8 cellular contexts compared by ENCODE assay signal in the genomic region with DNA sequence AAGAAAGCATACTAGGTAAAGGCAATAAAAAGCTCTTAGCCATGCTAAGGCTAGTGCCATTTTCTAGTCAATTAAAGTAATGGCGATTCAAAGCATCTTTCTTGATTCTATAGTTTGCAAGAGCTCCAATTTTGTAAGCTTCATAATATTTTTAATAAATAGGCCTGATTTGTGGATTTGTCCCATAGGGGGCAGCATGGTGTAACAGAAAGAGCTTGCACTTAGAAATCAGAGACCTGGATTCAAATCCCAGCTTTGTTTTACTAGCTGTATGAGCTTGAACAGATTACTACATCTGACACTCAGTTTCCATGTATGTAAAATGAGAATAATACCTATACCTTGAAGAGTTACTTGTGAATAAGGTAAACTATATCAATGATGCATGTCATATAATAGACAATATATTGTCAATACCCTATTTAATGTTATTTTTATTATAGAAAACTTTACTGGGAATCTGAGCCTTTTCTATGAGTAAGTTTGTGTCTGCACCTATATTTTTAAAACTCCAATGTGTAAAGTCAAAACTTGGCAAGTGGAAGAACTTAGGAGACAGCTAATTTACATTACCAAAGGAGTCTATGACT.
A peak's percentile ranks its signal among the peaks of the same experiment; 100 is the strongest.
DNase-seq lines count a peak whose midpoint lies in the region; ATAC-seq, FAIRE-seq and TF ChIP-seq lines count a peak whose summit lies in the region.

No MANE protein-coding gene starts in this region.

- no peak for ATAC-seq in activated T-cell treated with anti-CD3 and anti-CD28 coated beads, Interleukin-2, amount 50 U/mL, for 4 hours
- no peak for ATAC-seq in HG03457 (IDR thresholded peaks at IDR 0.05; ENCODE audit: unreplicated experiment)

- H2BK15ac ChIP-seq in neuronal stem cell (ENCODE audit: low read length): no peak overlapping the region

- H3K27me3 ChIP-seq in colonic mucosa: no peaks in the 10 kb centered on the region
- H3K27me3 ChIP-seq in small intestine (ENCODE audit: control insufficient read depth in 2 of 2, insufficient read depth in 2 of 2, low read length in 2 of 2): peaks cover 0 to under 1% of the 10 kb centered on the region in 2 donors
- H3K27me3 ChIP-seq in neuronal stem cell (ENCODE audit: control insufficient read depth in 3 of 3, insufficient read depth in 3 of 3, low read depth in 1 of 3, low read length in 3 of 3): no peaks in the 10 kb centered on the region

- intact Hi-C loops in colonic mucosa (cut with DNase I): loop anchor here (10.0 kb wide), 1 partner anchor 215 kb away; no protein-coding TSS in a partner anchor

- no peaks in the 10 kb centered on the region for H3K27me3 Mint-ChIP-seq in activated T-cell treated with anti-CD3 and anti-CD28 coated beads, Interleukin-2, amount 50 U/mL, for 4 hours (ENCODE audit: low read depth)

- H2BK12ac ChIP-seq in neuronal stem cell (ENCODE audit: low read length): no peak overlapping the region

- no peaks in the 10 kb centered on the region for H3K79me1 ChIP-seq in neuronal stem cell (ENCODE audit: low read depth, low read length)

- no peak overlapping the region for H2BK5ac ChIP-seq in neuronal stem cell (ENCODE audit: low read length)

- no peak overlapping the region for H3K9ac ChIP-seq in colonic mucosa (ENCODE audit: low read depth in 2 of 2, low read length in 2 of 2)
- no peak overlapping the region for H3K9ac ChIP-seq in neuronal stem cell (ENCODE audit: low read depth, low read length, poor library complexity)

- no peak overlapping the region for H3K18ac ChIP-seq in neuronal stem cell (ENCODE audit: low read length)

- H3K9me3 Mint-ChIP-seq in activated T-cell treated with anti-CD3 and anti-CD28 coated beads, Interleukin-2, amount 50 U/mL, for 4 hours: no peaks in the 10 kb centered on the region

- H3K9me3 ChIP-seq in colonic mucosa (no peaks in the 10 kb centered on the region), small intestine (ENCODE audit: control insufficient read depth, low read depth) (no peaks in the 10 kb centered on the region), neuronal stem cell (replicated peaks in 1 of 2; ENCODE audit: control insufficient read depth in 2 of 2, insufficient read depth in 1 of 2, low read depth in 1 of 2, low read length in 2 of 2) (no peaks in the 10 kb centered on the region)

- FAIRE-seq in small intestine (lab: Jason Lieb, UNC): no peak

- 43 to 75% (median 55%) methylated on average over 1 of the region's 1 CpG for WGBS in small intestine, 3 donors
- WGBS in neuronal stem cell (ENCODE audit: extremely low coverage in 2 of 2, insufficient read length in 2 of 2, insufficient replicate concordance in 1 of 2), 2 donors: no CpG with 5 or more reads among the region's 1 CpG

- H3K4me1 Mint-ChIP-seq in activated T-cell treated with anti-CD3 and anti-CD28 coated beads, Interleukin-2, amount 50 U/mL, for 4 hours (ENCODE audit: low read depth): no peaks in the 10 kb centered on the region

- no peak overlapping the region for H3K14ac ChIP-seq in neuronal stem cell (ENCODE audit: low read length)

- peak; percentile 34 for TF ChIP-seq CTCF in colonic mucosa (IDR thresholded peaks at IDR 0.05)

- H3K4me3 ChIP-seq in colonic mucosa (no peak overlapping the region), small intestine (ENCODE audit: low read depth in 1 of 2, low read length in 2 of 2) (no peak overlapping the region), neuronal stem cell (ENCODE audit: low read length in 2 of 2) (no peak overlapping the region)

- H4K8ac ChIP-seq in neuronal stem cell (ENCODE audit: low read depth, low read length): no peak overlapping the region

- H3K4me1 ChIP-seq in colonic mucosa (no peaks in the 10 kb centered on the region), small intestine (ENCODE audit: control insufficient read depth in 2 of 2, insufficient read depth in 1 of 2, low read depth in 1 of 2, low read length in 1 of 2) (no peaks in the 10 kb centered on the region), neuronal stem cell (ENCODE audit: control insufficient read depth in 2 of 2, insufficient read depth in 1 of 2, low read depth in 1 of 2, low read length in 2 of 2) (no peaks in the 10 kb centered on the region)

- no peak overlapping the region for H2BK120ac ChIP-seq in neuronal stem cell (ENCODE audit: low read depth, low read length)

- H3K23ac ChIP-seq in neuronal stem cell (ENCODE audit: low read depth, low read length, poor library complexity): no peak overlapping the region

- DNase-seq in activated T-cell treated with anti-CD3 and anti-CD28 coated beads for 1 hour (ENCODE audit: low read depth) (peak; percentile 1), NCI-H526 treated with DMSO at 0.1 percent for 48 hours (lab: John Stamatoyannopoulos, UW) (peak; percentile 5), colonic mucosa (no peak), small intestine (peak; percentile 29), neuronal stem cell (ENCODE audit: low spot score) (no peak)
- DNase-seq in activated T-cell treated with anti-CD3 and anti-CD28 coated beads, Interleukin-2, amount 50 U/mL, for 4 hours: no peak
- no peak for DNase-seq in activated CD8-positive, alpha-beta memory T cell treated with anti-CD3 and anti-CD28 coated beads, Interleukin-2, amount 50 U/mL, for 48 hours

- no peak overlapping the region for H3K4me2 ChIP-seq in neuronal stem cell (ENCODE audit: insufficient read depth, low read length, poor library complexity, severe bottlenecking)

- no peaks in the 10 kb centered on the region for H3K36me3 Mint-ChIP-seq in activated T-cell treated with anti-CD3 and anti-CD28 coated beads, Interleukin-2, amount 50 U/mL, for 4 hours (ENCODE audit: insufficient read depth)

- H2AK5ac ChIP-seq in neuronal stem cell (ENCODE audit: low read depth, low read length): no peak overlapping the region

- no peak overlapping the region for H2AFZ ChIP-seq in neuronal stem cell (ENCODE audit: low read length)

- no peak overlapping the region for H3K4ac ChIP-seq in neuronal stem cell (ENCODE audit: low read length)

- H3K36me3 ChIP-seq in colonic mucosa (no peaks in the 10 kb centered on the region), small intestine (ENCODE audit: control insufficient read depth in 2 of 2, insufficient read depth in 2 of 2, low read length in 2 of 2) (no peaks in the 10 kb centered on the region), neuronal stem cell (replicated peaks in 1 of 2; ENCODE audit: control insufficient read depth in 2 of 2, insufficient read depth in 2 of 2, low read length in 2 of 2) (no peaks in the 10 kb centered on the region)

- no peak overlapping the region for H4K91ac ChIP-seq in neuronal stem cell (ENCODE audit: low read depth, low read length, poor library complexity)

- H3K27ac ChIP-seq in colonic mucosa (no peak overlapping the region), small intestine (ENCODE audit: low read depth in 1 of 2, low read length in 1 of 2) (no peak overlapping the region), neuronal stem cell (replicated peaks; ENCODE audit: low read length) (no peak overlapping the region)

- no peak overlapping the region for H3K4me3 Mint-ChIP-seq in activated T-cell treated with anti-CD3 and anti-CD28 coated beads, Interleukin-2, amount 50 U/mL, for 4 hours

Comparison
In these comparisons a context has a peak if more than half of its experiments do, and no peak if none do; other contexts are left out.
1. DNase-seq: peak in activated T-cell treated with anti-CD3 and anti-CD28 coated beads for 1 hour (single experiment), NCI-H526 treated with DMSO at 0.1 percent for 48 hours (single experiment) and small intestine (single experiment); none in activated T-cell treated with anti-CD3 and anti-CD28 coated beads, Interleukin-2, amount 50 U/mL, for 4 hours (single experiment), colonic mucosa (single experiment), activated CD8-positive, alpha-beta memory T cell treated with anti-CD3 and anti-CD28 coated beads, Interleukin-2, amount 50 U/mL, for 48 hours (single experiment) and neuronal stem cell (single experiment).